11 cellular contexts compared by ENCODE assay signal in the genomic region with DNA sequence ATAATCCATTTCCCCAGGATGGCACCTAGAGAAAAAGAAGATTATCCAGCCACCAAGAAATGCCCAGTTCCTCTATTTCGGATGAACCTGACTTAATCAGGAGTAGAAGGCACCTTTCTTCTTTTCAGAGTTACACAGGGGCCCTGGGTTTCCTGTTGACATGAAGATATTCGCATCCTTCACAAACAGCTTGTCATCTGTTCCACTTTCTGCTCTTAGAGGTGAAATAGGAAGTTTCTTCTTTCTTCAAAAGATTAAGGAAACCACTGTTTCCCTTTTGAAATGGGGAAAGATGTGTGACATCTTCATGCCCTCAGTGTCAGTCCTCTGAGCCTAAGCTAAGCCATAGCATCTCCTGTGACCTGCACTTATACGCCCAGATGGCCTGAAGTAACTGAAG. TPM values are rescaled to one million over a fixed set of nuclear protein-coding genes. Genes with fewer than 3 reads are reported as not detected.
A peak's percentile ranks its signal among the peaks of the same experiment; 100 is the strongest.
DNase-seq lines count a peak whose midpoint lies in the region; ATAC-seq and TF ChIP-seq lines count a peak whose summit lies in the region.
"Had no signal": no experiment of that assay in that cellular context is flagged by ENCODE, and none has a peak within 500 bp of the region (broad histone marks: within the 10 kb centered on the region; RNA-seq: fewer than 3 reads in every experiment).

No MANE protein-coding gene starts in this region.

- H3K27me3 Mint-ChIP-seq in activated naive CD4-positive, alpha-beta T cell treated with anti-CD3 and anti-CD28 coated beads, Interleukin-2, amount 50 U/mL, for 24 hours, result no peaks in the 10 kb centered on the region
- H3K27me3 Mint-ChIP-seq in T-helper 2 cell treated with Interferon-gamma antibody and Interleukin-4, amounts not matched to agents 5 μg/mL and 100 μg/mL, for 36 hours (ENCODE audit: low read depth), result peaks cover 3% of the 10 kb centered on the region
- no peaks in the 10 kb centered on the region for H3K27me3 Mint-ChIP-seq in stimulated activated naive CD8-positive, alpha-beta T cell treated with anti-CD3 and anti-CD28 coated beads, Interleukin-15, amount 100 ng/mL, for 72 hours
- peaks cover 3% of the 10 kb centered on the region for H3K27me3 Mint-ChIP-seq in glutamatergic neuron (ENCODE audit: unreplicated experiment)

- peak; percentile 49 for ATAC-seq in HG03342 (IDR thresholded peaks at IDR 0.05; ENCODE audit: unreplicated experiment)
- peak; percentile 80 for ATAC-seq in stimulated activated naive CD8-positive, alpha-beta T cell treated with anti-CD3 and anti-CD28 coated beads, Interleukin-15, amount 100 ng/mL, for 72 hours

- H3K27ac Mint-ChIP-seq in activated naive CD4-positive, alpha-beta T cell treated with anti-CD3 and anti-CD28 coated beads, Interleukin-2, amount 50 U/mL, for 24 hours, result peak overlapping the region; percentile 46
- peak overlapping the region; percentile 74 for H3K27ac Mint-ChIP-seq in T-helper 2 cell treated with Interferon-gamma antibody and Interleukin-4, amounts not matched to agents 5 μg/mL and 100 μg/mL, for 36 hours
- H3K27ac Mint-ChIP-seq in stimulated activated naive CD8-positive, alpha-beta T cell treated with anti-CD3 and anti-CD28 coated beads, Interleukin-15, amount 100 ng/mL, for 72 hours, result peak overlapping the region; percentile 66 to 93
- H3K27ac Mint-ChIP-seq in glutamatergic neuron (ENCODE audit: unreplicated experiment), result no peak overlapping the region

- no peak for TF ChIP-seq CTCF in glutamatergic neuron (IDR thresholded peaks at IDR 0.05; ENCODE audit: partially characterized antibody, unreplicated experiment)

- H3K36me3 Mint-ChIP-seq in activated naive CD4-positive, alpha-beta T cell treated with anti-CD3 and anti-CD28 coated beads, Interleukin-2, amount 50 U/mL, for 24 hours, result no peaks in the 10 kb centered on the region
- no peaks in the 10 kb centered on the region for H3K36me3 Mint-ChIP-seq in T-helper 2 cell treated with Interferon-gamma antibody and Interleukin-4, amounts not matched to agents 5 μg/mL and 100 μg/mL, for 36 hours (ENCODE audit: low read depth)
- peaks cover 9% of the 10 kb centered on the region for H3K36me3 Mint-ChIP-seq in glutamatergic neuron (ENCODE audit: unreplicated experiment)

- H3K9me3 Mint-ChIP-seq in activated naive CD4-positive, alpha-beta T cell treated with anti-CD3 and anti-CD28 coated beads, Interleukin-2, amount 50 U/mL, for 24 hours, result no peaks in the 10 kb centered on the region
- no peaks in the 10 kb centered on the region for H3K9me3 Mint-ChIP-seq in T-helper 2 cell treated with Interferon-gamma antibody and Interleukin-4, amounts not matched to agents 5 μg/mL and 100 μg/mL, for 36 hours
- peaks cover 6% of the 10 kb centered on the region in 2 donors for H3K9me3 Mint-ChIP-seq in stimulated activated naive CD8-positive, alpha-beta T cell treated with anti-CD3 and anti-CD28 coated beads, Interleukin-15, amount 100 ng/mL, for 72 hours
- peaks cover 8% of the 10 kb centered on the region for H3K9me3 Mint-ChIP-seq in glutamatergic neuron (ENCODE audit: unreplicated experiment)

- no peak for DNase-seq in activated naive CD4-positive, alpha-beta T cell treated with Interleukin-2 at 50 U/mL for 16 hours
- no peak for DNase-seq in T-helper 2 cell treated with Interferon-gamma antibody and Interleukin-4, amounts not matched to agents 5 μg/mL and 100 μg/mL, for 36 hours (ENCODE audit: low spot score)
- DNase-seq in stimulated activated naive CD8-positive, alpha-beta T cell treated with anti-CD3 and anti-CD28 coated beads, Interleukin-15, amount 100 ng/mL, for 72 hours, result no peak
- DNase-seq in glutamatergic neuron (no peak), ACHN (no peak), A172 (ENCODE audit: low spot score) (no peak)
- DNase-seq: H7; NCI-H510A treated with DMSO at 0.1 percent for 48 hours; stimulated activated CD4-positive, alpha-beta T cell treated with anti-CD3 and anti-CD28 coated beads, Interleukin-1b, Interleukin-23, amount 100 ng/mL, for 48 hours had no signal

- H3K4me3 Mint-ChIP-seq in activated naive CD4-positive, alpha-beta T cell treated with anti-CD3 and anti-CD28 coated beads, Interleukin-2, amount 50 U/mL, for 24 hours, result peak overlapping the region; percentile 53
- H3K4me3 Mint-ChIP-seq in T-helper 2 cell treated with Interferon-gamma antibody and Interleukin-4, amounts not matched to agents 5 μg/mL and 100 μg/mL, for 36 hours, result peak overlapping the region; percentile 40
- H3K4me3 Mint-ChIP-seq in stimulated activated naive CD8-positive, alpha-beta T cell treated with anti-CD3 and anti-CD28 coated beads, Interleukin-15, amount 100 ng/mL, for 72 hours, result peak overlapping the region; percentile 15 to 50
- H3K4me3 Mint-ChIP-seq in glutamatergic neuron (ENCODE audit: unreplicated experiment), result no peak overlapping the region

- H3K4me1 Mint-ChIP-seq in activated naive CD4-positive, alpha-beta T cell treated with anti-CD3 and anti-CD28 coated beads, Interleukin-2, amount 50 U/mL, for 24 hours, result peaks cover 31% of the 10 kb centered on the region
- H3K4me1 Mint-ChIP-seq in T-helper 2 cell treated with Interferon-gamma antibody and Interleukin-4, amounts not matched to agents 5 μg/mL and 100 μg/mL, for 36 hours (ENCODE audit: low read depth), result peaks cover 17% of the 10 kb centered on the region
- peaks cover 36% of the 10 kb centered on the region for H3K4me1 Mint-ChIP-seq in stimulated activated naive CD8-positive, alpha-beta T cell treated with anti-CD3 and anti-CD28 coated beads, Interleukin-15, amount 100 ng/mL, for 72 hours
- no peaks in the 10 kb centered on the region for H3K4me1 Mint-ChIP-seq in glutamatergic neuron (ENCODE audit: low read depth, unreplicated experiment)

- in situ Hi-C loops in ACHN (cut with HindIII; ENCODE audit: low pct_ligation_motif_present, low pct_unique_long_range_greater_than_20kb, low sequenced_read_pairs), result no loop called here

RNA-seq across cellular contexts. Expression of a gene that starts 39.1 kb away (rescaled TPM):
- total RNA-seq in glutamatergic neuron (ENCODE audit: unreplicated experiment), result 166 TPM
- total RNA-seq in A172 (2014; rRNA removed; shearing (Covaris generic)), result 79.9 and 80.2 TPM in 2 replicates
